7 cellular contexts compared by ENCODE assay signal in genomic region chr2:25851740-25852503, GRCh38. TPM values are rescaled to one million over a fixed set of nuclear protein-coding genes. Genes with fewer than 3 reads are reported as not detected.
DNase-seq lines count a peak whose midpoint lies in the region; ATAC-seq, FAIRE-seq and TF ChIP-seq lines count a peak whose summit lies in the region.

No MANE protein-coding gene starts in this region.

- no peaks in the 10 kb centered on the region for H3K9me2 ChIP-seq in DOHH2 (replicated peaks; ENCODE audit: control insufficient read depth, low read length)

- H3K27ac Mint-ChIP-seq in brain = peak overlapping the region in 1 of 5 experiments; percentile 11

- H3K4me3 ChIP-seq in DOHH2 (ENCODE audit: low read length) = peak overlapping the region; percentile 58

- H3K27me3 ChIP-seq in DOHH2 (ENCODE audit: control insufficient read depth, low read length) = no peaks in the 10 kb centered on the region

- no peak overlapping the region for H3K27ac ChIP-seq in DOHH2 (ENCODE audit: low read depth, low read length)

- no peaks in the 10 kb centered on the region for H3K9me3 Mint-ChIP-seq in brain

- ATAC-seq in GM19455 (IDR thresholded peaks at IDR 0.05; ENCODE audit: unreplicated experiment) = peak; percentile 95

- H3K4me2 ChIP-seq in DOHH2 (ENCODE audit: low read length) = peak overlapping the region; percentile 81

- no peak overlapping the region for H3K4me3 Mint-ChIP-seq in brain

- DNase-seq in HTR-8/SVneo (ENCODE audit: insufficient read length, low spot score) = peak; percentile 77
- DNase-seq in SIG-M5 (lab: John Stamatoyannopoulos, UW) = peak; percentile 73
- DNase-seq in iris pigment epithelial cell (ENCODE audit: low read depth) = peak; percentile 92
- DNase-seq in stimulated activated CD4-positive, alpha-beta T cell treated with anti-CD3 and anti-CD28 coated beads, Interleukin-1b, Interleukin-23, amount 100 ng/mL, for 48 hours = peak; percentile 13

- peaks cover 9% of the 10 kb centered on the region for H3K36me3 Mint-ChIP-seq in brain

- peak; percentile 83 for FAIRE-seq in HTR-8/SVneo (lab: Jason Lieb, UNC)

- no peaks in the 10 kb centered on the region for H3K9me3 ChIP-seq in DOHH2 (ENCODE audit: control insufficient read depth, insufficient read depth, low read length)

- peaks cover 23% of the 10 kb centered on the region for H3F3A ChIP-seq in DOHH2 (ENCODE audit: control insufficient read depth, insufficient read depth)

- TF ChIP-seq CTCF in DOHH2 (IDR thresholded peaks at IDR 0.05; ENCODE audit: low read depth, low read length, poor library complexity, severe bottlenecking) (peak; percentile 71), brain (conservative IDR thresholded peaks at IDR 0.05) (peak; percentile 66 to 74)

- H4K20me1 ChIP-seq in DOHH2 (ENCODE audit: control insufficient read depth, insufficient read depth, low read depth, low read length) = peaks cover 30% of the 10 kb centered on the region

- peaks cover 4% of the 10 kb centered on the region; the same call in 1 of the 2 replicates for H3K36me3 ChIP-seq in DOHH2 (ENCODE audit: control insufficient read depth, low read length)

- peaks cover 30% of the 10 kb centered on the region for H3K4me1 ChIP-seq in DOHH2 (ENCODE audit: control insufficient read depth, low read length)

- H3K27me3 Mint-ChIP-seq in brain = no peaks in the 10 kb centered on the region

- H3K4me1 Mint-ChIP-seq in brain = peaks cover 14% of the 10 kb centered on the region

- peaks cover 86% of the 10 kb centered on the region for H3K79me2 ChIP-seq in DOHH2 (ENCODE audit: control insufficient read depth, low read length)

RNA-seq across cellular contexts. Expression of gene ASXL2, which starts 26.4 kb away (rescaled TPM):
- 4.9 TPM for polyA plus RNA-seq in brain (ENCODE audit: insufficient read depth, low read depth, low replicate concordance)

Comparison
In these comparisons a context has a peak if more than half of its experiments do, and no peak if none do; other contexts are left out.
1. DNase-seq: peak in every context shown above with its lines; median percentile 92 in iris pigment epithelial cell; 77 in HTR-8/SVneo; 73 in SIG-M5; 13 in stimulated activated CD4-positive, alpha-beta T cell treated with anti-CD3 and anti-CD28 coated beads, Interleukin-1b, Interleukin-23, amount 100 ng/mL, for 48 hours.